Comparison of ENCODE assay signal across 9 cellular contexts in the genomic region with DNA sequence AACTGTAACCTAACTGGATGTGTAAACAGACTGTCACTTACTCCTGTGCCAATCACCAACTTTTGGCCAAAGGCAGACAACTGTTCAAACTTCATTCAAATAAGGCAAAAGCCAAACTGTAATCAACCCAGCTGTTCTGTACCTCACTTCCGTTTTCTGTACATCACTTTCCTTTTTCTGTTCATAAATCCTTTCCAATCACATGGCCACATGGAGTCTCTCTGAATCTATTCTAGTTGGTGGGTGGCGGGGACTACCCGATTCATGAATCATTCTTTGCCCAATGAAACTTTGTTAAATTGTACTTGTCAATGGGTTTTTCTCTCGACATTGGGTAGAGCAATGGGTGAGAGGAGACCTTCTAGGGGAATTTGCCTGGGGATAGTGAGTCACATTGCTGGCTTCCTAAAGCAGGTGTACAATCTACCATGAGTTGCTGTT.
DNase-seq lines count a peak whose midpoint lies in the region; ATAC-seq, FAIRE-seq and TF ChIP-seq lines count a peak whose summit lies in the region.
"Had no signal": no experiment of that assay in that cellular context is flagged by ENCODE, and none has a peak within 500 bp of the region (broad histone marks: within the 10 kb centered on the region; RNA-seq: fewer than 3 reads in every experiment).

No MANE protein-coding gene starts in this region.

- no peak overlapping the region for H2BK12ac ChIP-seq in trophoblast cell (ENCODE audit: low read length)

- H2AK5ac ChIP-seq in trophoblast cell (ENCODE audit: low read length) = no peak overlapping the region

- H3K9me3 Mint-ChIP-seq in T-helper 1 cell treated with Interleukin-12 subunit alpha and Interleukin-12 subunit beta and Interleukin-4 antibody, amounts not matched to agents 30 μg/mL and 1 μg/mL, for 36 hours = no peaks in the 10 kb centered on the region

- no peak overlapping the region for H2BK5ac ChIP-seq in trophoblast cell (ENCODE audit: low read depth, low read length, poor library complexity)

- H3K4me2 ChIP-seq in trophoblast cell (ENCODE audit: low read length) = no peak overlapping the region

- H4K12ac ChIP-seq in trophoblast cell (ENCODE audit: low read depth, low read length) = no peak overlapping the region

- H2AFZ ChIP-seq in trophoblast cell (ENCODE audit: insufficient read depth, low read length, poor library complexity) = no peak overlapping the region

- H3K9me3 ChIP-seq in trophoblast cell (ENCODE audit: insufficient read depth, low read depth, low read length) = no peaks in the 10 kb centered on the region

- ATAC-seq in GM18867 (IDR thresholded peaks at IDR 0.05; ENCODE audit: unreplicated experiment) (peak; percentile 82), HG02610 (IDR thresholded peaks at IDR 0.05; ENCODE audit: unreplicated experiment) (peak; percentile 80)

- no peak overlapping the region for H3K4me3 Mint-ChIP-seq in T-helper 1 cell treated with Interleukin-12 subunit alpha and Interleukin-12 subunit beta and Interleukin-4 antibody, amounts not matched to agents 30 μg/mL and 1 μg/mL, for 36 hours

- H3K27me3 ChIP-seq in trophoblast cell (ENCODE audit: insufficient read depth, low read length) = no peaks in the 10 kb centered on the region

- FAIRE-seq in urothelium cell line (lab: Jason Lieb, UNC) = no peak

- peak overlapping the region; percentile 55 for H3K27ac Mint-ChIP-seq in T-helper 1 cell treated with Interleukin-12 subunit alpha and Interleukin-12 subunit beta and Interleukin-4 antibody, amounts not matched to agents 30 μg/mL and 1 μg/mL, for 36 hours

- peaks cover 5% of the 10 kb centered on the region for H3K79me1 ChIP-seq in trophoblast cell (ENCODE audit: low read length)

- no peaks in the 10 kb centered on the region for H3K36me3 ChIP-seq in trophoblast cell (ENCODE audit: control insufficient read depth in 1 of 2, insufficient read depth in 2 of 2, low read length in 2 of 2)

- no peak overlapping the region for H3K27ac ChIP-seq in trophoblast cell (ENCODE audit: low read depth, low read length)
- peak overlapping the region in 1 of 2 donors; percentile 9 for H3K27ac ChIP-seq in coronary artery

- no peaks in the 10 kb centered on the region for H3K36me3 Mint-ChIP-seq in T-helper 1 cell treated with Interleukin-12 subunit alpha and Interleukin-12 subunit beta and Interleukin-4 antibody, amounts not matched to agents 30 μg/mL and 1 μg/mL, for 36 hours (ENCODE audit: low read depth)

- WGBS in trophoblast cell (ENCODE audit: extremely low coverage, insufficient coverage, insufficient read length) = no CpG with 5 or more reads among the region's 4 CpGs

- no peak overlapping the region for H3K4ac ChIP-seq in trophoblast cell (ENCODE audit: low read depth, low read length)

- H3K18ac ChIP-seq in trophoblast cell (ENCODE audit: low read length) = no peak overlapping the region

- no peak overlapping the region for H3K14ac ChIP-seq in trophoblast cell (ENCODE audit: low read length)

- peaks cover 3% of the 10 kb centered on the region for H3K4me1 Mint-ChIP-seq in T-helper 1 cell treated with Interleukin-12 subunit alpha and Interleukin-12 subunit beta and Interleukin-4 antibody, amounts not matched to agents 30 μg/mL and 1 μg/mL, for 36 hours (ENCODE audit: low read depth)

- H3K4me3 ChIP-seq in trophoblast cell (ENCODE audit: low read depth, low read length) = no peak overlapping the region
- no peak overlapping the region for H3K4me3 ChIP-seq in coronary artery

- H3K23ac ChIP-seq in trophoblast cell (ENCODE audit: low read length) = no peak overlapping the region

- H3K27me3 Mint-ChIP-seq in T-helper 1 cell treated with Interleukin-12 subunit alpha and Interleukin-12 subunit beta and Interleukin-4 antibody, amounts not matched to agents 30 μg/mL and 1 μg/mL, for 36 hours (ENCODE audit: low read depth) = no peaks in the 10 kb centered on the region

- no peaks in the 10 kb centered on the region for H3K79me2 ChIP-seq in trophoblast cell (ENCODE audit: control insufficient read depth, insufficient read depth, low read length, poor library complexity)

- H4K91ac ChIP-seq in trophoblast cell (ENCODE audit: low read depth, low read length) = no peak overlapping the region

- peaks cover 8 to 16% of the 10 kb centered on the region in 2 experiments for H3K4me1 ChIP-seq in trophoblast cell (ENCODE audit: control insufficient read depth in 1 of 2, insufficient read depth in 2 of 2, low read length in 2 of 2)

- no peak overlapping the region for H3K9ac ChIP-seq in trophoblast cell (ENCODE audit: low read length)

- H4K8ac ChIP-seq in trophoblast cell (ENCODE audit: low read depth, low read length) = no peak overlapping the region

- no peak overlapping the region for H2BK120ac ChIP-seq in trophoblast cell (ENCODE audit: insufficient read depth, low read length, poor library complexity)

- DNase-seq in trophoblast cell = peak; percentile 87 to 94
- DNase-seq in NOMO-1 treated with DMSO at 0.1 percent for 48 hours (lab: John Stamatoyannopoulos, UW; ENCODE audit: unreplicated experiment) = no peak
- no peak for DNase-seq in NCI-H2171 treated with DMSO at 0.1 percent for 48 hours (lab: John Stamatoyannopoulos, UW)
- no peak for DNase-seq in coronary artery (ENCODE audit: low spot score)
- DNase-seq in urothelium cell line (ENCODE audit: low spot score) = no peak
- DNase-seq: posterior cingulate gyrus had no signal

- TF ChIP-seq CTCF in coronary artery (IDR thresholded peaks at IDR 0.05) = no peak

Comparison
In these comparisons a context has a peak if more than half of its experiments do, and no peak if none do; other contexts are left out.
1. DNase-seq: peak in trophoblast cell (2 of 2); none in NOMO-1 treated with DMSO at 0.1 percent for 48 hours (single experiment), NCI-H2171 treated with DMSO at 0.1 percent for 48 hours (single experiment), coronary artery (single experiment) and urothelium cell line (single experiment).